In the genomic region with DNA sequence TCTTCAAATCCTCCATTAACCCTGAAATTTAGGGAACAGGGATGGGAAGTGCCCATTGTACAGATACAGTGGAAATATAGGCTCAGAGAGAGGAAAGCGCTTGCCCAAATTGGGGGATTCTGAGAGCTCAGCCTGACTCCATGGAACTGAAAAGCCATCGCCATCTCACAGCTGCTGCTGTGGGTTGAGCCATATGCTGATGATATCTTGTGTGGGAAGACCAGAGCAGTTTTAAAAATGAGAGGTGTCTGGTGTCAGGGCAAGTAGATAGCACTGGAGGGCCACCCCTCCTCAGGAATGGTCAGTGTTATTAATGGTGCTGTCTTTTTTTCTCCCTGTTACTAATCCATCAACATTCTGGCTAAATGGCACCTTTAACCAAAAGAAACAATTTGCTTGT, we compare ENCODE assay signal across 31 cellular contexts. TPM values are rescaled to one million over a fixed set of nuclear protein-coding genes. Genes with fewer than 3 reads are reported as not detected.
"Had no signal": no experiment of that assay in that cellular context is flagged by ENCODE, and none has a peak within 500 bp of the region (broad histone marks: within the 10 kb centered on the region; RNA-seq: fewer than 3 reads in every experiment).

No MANE protein-coding gene starts in this region.

- H3K27me3 Mint-ChIP-seq: activated CD4-positive, alpha-beta T cell treated with anti-CD3 and anti-CD28 coated beads for 36 hours; stimulated activated naive CD8-positive, alpha-beta T cell treated with anti-CD3 and anti-CD28 coated beads, Interleukin-15, Interleukin-2, amounts not matched to agents 100 ng/mL and 50 ng/mL, for 24 hours had no signal

- H3K27me3 ChIP-seq: uterus had no signal

- H3K27ac ChIP-seq: thoracic aorta, uterus had no signal

- H3K9me3 Mint-ChIP-seq: activated naive CD4-positive, alpha-beta T cell treated with anti-CD3 and anti-CD28 coated beads, Interleukin-2, amount 50 U/mL, for 72 hours; central memory CD8-positive, alpha-beta T cell; dendritic cell treated with granulocyte-macrophage colony-stimulating factor and Interleukin-4, amounts not matched to agents 40 ng/mL and 50 ng/mL, for 4 days; endodermal cell; immature natural killer cell; naive thymus-derived CD8-positive, alpha-beta T cell; stimulated activated effector memory CD8-positive, alpha-beta T cell treated with anti-CD3 and anti-CD28 coated beads, Interleukin-12 subunit alpha, Interleukin-12 subunit beta, amount 100 ng/mL, for 72 hours; stimulated activated naive CD8-positive, alpha-beta T cell treated with anti-CD3 and anti-CD28 coated beads, Interleukin-15, Interleukin-2, amounts not matched to agents 100 ng/mL and 50 ng/mL, for 24 hours had no signal

- H3K4me1 Mint-ChIP-seq: activated CD8-positive, alpha-beta memory T cell treated with anti-CD3 and anti-CD28 coated beads, Interleukin-2, amount 10 ng/mL, durations not matched to agents 7 days and 5 days; central memory CD8-positive, alpha-beta T cell; immature natural killer cell; naive thymus-derived CD8-positive, alpha-beta T cell; stimulated activated effector memory CD8-positive, alpha-beta T cell treated with anti-CD3 and anti-CD28 coated beads, Interleukin-12 subunit alpha, Interleukin-12 subunit beta, amount 100 ng/mL, for 72 hours had no signal

- DNase-seq: activated CD4-positive, alpha-beta T cell treated with anti-CD3 and anti-CD28 coated beads for 36 hours; activated CD4-positive, CD25-positive, alpha-beta regulatory T cell; activated CD8-positive, alpha-beta memory T cell treated with anti-CD3 and anti-CD28 coated beads, Interleukin-2, amount 10 ng/mL, durations not matched to agents 7 days and 5 days; activated CD8-positive, alpha-beta T cell treated with anti-CD3 and anti-CD28 coated beads, Interleukin-2, amount 10 ng/mL, durations not matched to agents 7 days and 5 days; activated naive CD4-positive, alpha-beta T cell; activated T-cell treated with anti-CD3 and anti-CD28 coated beads, Interleukin-2, amount 50 U/mL, for 48 hours; endodermal cell; foreskin fibroblast; head of caudate nucleus; hippocampal formation; immature natural killer cell; midbrain; naive thymus-derived CD8-positive, alpha-beta T cell; right cardiac atrium; stimulated activated CD4-positive, alpha-beta T cell treated with anti-CD3 and anti-CD28 coated beads, Interleukin-12 subunit alpha, Interleukin-12 subunit beta, amount 100 ng/mL, for 4 hours; stimulated activated CD4-positive, alpha-beta T cell treated with anti-CD3 and anti-CD28 coated beads, Interleukin-4, amount 100 ng/mL, for 24 hours; T-helper 17 cell; T1000; trophoblast cell; uterus had no signal

- H3K36me3 ChIP-seq: thoracic aorta, uterus had no signal

- H3K4me3 Mint-ChIP-seq: activated CD4-positive, alpha-beta T cell treated with anti-CD3 and anti-CD28 coated beads for 36 hours; activated CD8-positive, alpha-beta memory T cell treated with anti-CD3 and anti-CD28 coated beads, Interleukin-2, amount 10 ng/mL, durations not matched to agents 7 days and 5 days; activated CD8-positive, alpha-beta T cell treated with anti-CD3 and anti-CD28 coated beads, Interleukin-2, amount 10 ng/mL, durations not matched to agents 7 days and 5 days; central memory CD8-positive, alpha-beta T cell; dendritic cell treated with granulocyte-macrophage colony-stimulating factor and Interleukin-4, amounts not matched to agents 40 ng/mL and 50 ng/mL, for 4 days; endodermal cell; immature natural killer cell; naive thymus-derived CD8-positive, alpha-beta T cell; stimulated activated effector memory CD8-positive, alpha-beta T cell treated with anti-CD3 and anti-CD28 coated beads, Interleukin-12 subunit alpha, Interleukin-12 subunit beta, amount 100 ng/mL, for 72 hours; stimulated activated naive CD8-positive, alpha-beta T cell treated with anti-CD3 and anti-CD28 coated beads, Interleukin-15, Interleukin-2, amounts not matched to agents 100 ng/mL and 50 ng/mL, for 24 hours; T-helper 17 cell had no signal

- H3K4me3 ChIP-seq: thoracic aorta, uterus had no signal

- H3K4me1 ChIP-seq: uterus had no signal

- H3K36me3 Mint-ChIP-seq: activated CD8-positive, alpha-beta memory T cell treated with anti-CD3 and anti-CD28 coated beads, Interleukin-2, amount 10 ng/mL, durations not matched to agents 7 days and 5 days; activated naive CD4-positive, alpha-beta T cell treated with anti-CD3 and anti-CD28 coated beads, Interleukin-2, amount 50 U/mL, for 72 hours; immature natural killer cell; naive thymus-derived CD8-positive, alpha-beta T cell; stimulated activated effector memory CD8-positive, alpha-beta T cell treated with anti-CD3 and anti-CD28 coated beads, Interleukin-12 subunit alpha, Interleukin-12 subunit beta, amount 100 ng/mL, for 72 hours had no signal

- H3K27ac Mint-ChIP-seq: activated CD4-positive, alpha-beta T cell treated with anti-CD3 and anti-CD28 coated beads for 36 hours; activated CD8-positive, alpha-beta memory T cell treated with anti-CD3 and anti-CD28 coated beads, Interleukin-2, amount 10 ng/mL, durations not matched to agents 7 days and 5 days; activated CD8-positive, alpha-beta T cell treated with anti-CD3 and anti-CD28 coated beads, Interleukin-2, amount 10 ng/mL, durations not matched to agents 7 days and 5 days; activated naive CD4-positive, alpha-beta T cell treated with anti-CD3 and anti-CD28 coated beads, Interleukin-2, amount 50 U/mL, for 72 hours; dendritic cell treated with granulocyte-macrophage colony-stimulating factor and Interleukin-4, amounts not matched to agents 40 ng/mL and 50 ng/mL, for 4 days; endodermal cell; immature natural killer cell; naive thymus-derived CD8-positive, alpha-beta T cell; stimulated activated effector memory CD8-positive, alpha-beta T cell treated with anti-CD3 and anti-CD28 coated beads, Interleukin-12 subunit alpha, Interleukin-12 subunit beta, amount 100 ng/mL, for 72 hours; stimulated activated naive CD8-positive, alpha-beta T cell treated with anti-CD3 and anti-CD28 coated beads, Interleukin-15, Interleukin-2, amounts not matched to agents 100 ng/mL and 50 ng/mL, for 24 hours; T-helper 17 cell had no signal

- H3K9me3 ChIP-seq: thoracic aorta, uterus had no signal

RNA-seq across cellular contexts. Expression of a gene that starts 50.9 kb away (rescaled TPM):
- total RNA-seq: activated CD4-positive, alpha-beta T cell treated with anti-CD3 and anti-CD28 coated beads for 36 hours; activated CD8-positive, alpha-beta memory T cell treated with anti-CD3 and anti-CD28 coated beads, Interleukin-2, amount 10 ng/mL, durations not matched to agents 7 days and 5 days; activated CD8-positive, alpha-beta T cell treated with anti-CD3 and anti-CD28 coated beads, Interleukin-2, amount 10 ng/mL, durations not matched to agents 7 days and 5 days; activated naive CD4-positive, alpha-beta T cell treated with anti-CD3 and anti-CD28 coated beads, Interleukin-2, amount 50 U/mL, for 72 hours; bronchial epithelial cell; esophagus mucosa; kidney epithelial cell; naive thymus-derived CD8-positive, alpha-beta T cell; omental fat pad; skeletal muscle tissue; T-helper 17 cell; thoracic aorta; uterus had no signal
